In genomic region chr17:80539022-80539421, GRCh38 we compare ENCODE assay signal across 12 cellular contexts. TPM values are rescaled to one million over a fixed set of nuclear protein-coding genes. Genes with fewer than 3 reads are reported as not detected.
DNase-seq lines count a peak whose midpoint lies in the region; ATAC-seq, FAIRE-seq and TF ChIP-seq lines count a peak whose summit lies in the region.
"Had no signal": no experiment of that assay in that cellular context is flagged by ENCODE, and none has a peak within 500 bp of the region (broad histone marks: within the 10 kb centered on the region; RNA-seq: fewer than 3 reads in every experiment).

No MANE protein-coding gene starts in this region.

- H3K27me3 Mint-ChIP-seq in activated CD4-positive, alpha-beta T cell treated with anti-CD3 and anti-CD28 coated beads for 36 hours: peaks cover 9% of the 10 kb centered on the region
- H3K27me3 Mint-ChIP-seq in neural progenitor cell (ENCODE audit: insufficient read depth, low read depth): peaks cover 2% of the 10 kb centered on the region

- no peak for TF ChIP-seq CTCF in neural progenitor cell (IDR thresholded peaks at IDR 0.05)

- no peaks in the 10 kb centered on the region for H3K4me1 ChIP-seq in neural progenitor cell

- peak; percentile 23 for DNase-seq in activated CD4-positive, alpha-beta T cell treated with anti-CD3 and anti-CD28 coated beads for 36 hours
- DNase-seq in activated CD4-positive, alpha-beta T cell treated with anti-CD3 and anti-CD28 coated beads for 4 hours: no peak
- DNase-seq in Kasumi-1 (lab: John Stamatoyannopoulos, UW): peak; percentile 81 to 88
- DNase-seq in UCSD-AML1 (lab: John Stamatoyannopoulos, UW; ENCODE audit: unreplicated experiment): peak; percentile 36
- peak; percentile 45 for DNase-seq in neural progenitor cell (ENCODE audit: low spot score)
- no peak for DNase-seq in COR-L47 (lab: John Stamatoyannopoulos, UW)
- DNase-seq in GM19239 (ENCODE audit: insufficient read length, low spot score): no peak
- no peak for DNase-seq in Ammon's horn (ENCODE audit: low spot score)
- DNase-seq: NCI-H187 treated with DMSO at 0.1 percent for 48 hours; stimulated activated naive CD4-positive, alpha-beta T cell treated with Interleukin-2 at 50 U/mL for 16 hours had no signal

- ATAC-seq in activated CD4-positive, alpha-beta T cell treated with anti-CD3 and anti-CD28 coated beads for 36 hours: no peak

- H3K27me3 ChIP-seq in neural progenitor cell: peaks cover 27% of the 10 kb centered on the region

- no peak overlapping the region for H3K4me2 ChIP-seq in neural progenitor cell

- H3K27ac ChIP-seq in neural progenitor cell: no peak overlapping the region

- H4K20me1 ChIP-seq in neural progenitor cell (ENCODE audit: low read depth): no peaks in the 10 kb centered on the region

- H3K36me3 Mint-ChIP-seq in activated CD4-positive, alpha-beta T cell treated with anti-CD3 and anti-CD28 coated beads for 36 hours (ENCODE audit: low read depth): no peaks in the 10 kb centered on the region
- no peaks in the 10 kb centered on the region for H3K36me3 Mint-ChIP-seq in neural progenitor cell
- H3K36me3 Mint-ChIP-seq: CD14-positive monocyte had no signal

- POLR2A ChIA-PET in activated CD4-positive, alpha-beta T cell treated with anti-CD3 and anti-CD28 coated beads for 36 hours (lab: Charles Lee): no interaction called here

- H2AFZ ChIP-seq in neural progenitor cell (replicated peaks): peak overlapping the region; percentile 53

- H3K9ac ChIP-seq in neural progenitor cell: no peak overlapping the region

- CTCF ChIA-PET in activated CD4-positive, alpha-beta T cell treated with anti-CD3 and anti-CD28 coated beads for 36 hours (lab: Charles Lee): no interaction called here

- H3K9me3 Mint-ChIP-seq in activated CD4-positive, alpha-beta T cell treated with anti-CD3 and anti-CD28 coated beads for 36 hours (ENCODE audit: low read depth): no peaks in the 10 kb centered on the region
- H3K9me3 Mint-ChIP-seq in neural progenitor cell: peaks cover 2% of the 10 kb centered on the region
- H3K9me3 Mint-ChIP-seq: CD14-positive monocyte had no signal

- H3K79me2 ChIP-seq in neural progenitor cell (ENCODE audit: low read depth): no peaks in the 10 kb centered on the region

- H3K4me3 ChIP-seq in neural progenitor cell: no peak overlapping the region

- peaks cover 6% of the 10 kb centered on the region for H3K4me1 Mint-ChIP-seq in activated CD4-positive, alpha-beta T cell treated with anti-CD3 and anti-CD28 coated beads for 36 hours
- H3K4me1 Mint-ChIP-seq in neural progenitor cell: peaks cover 9% of the 10 kb centered on the region

- no peaks in the 10 kb centered on the region for H3K9me3 ChIP-seq in neural progenitor cell (ENCODE audit: low read depth)

- H3K27ac Mint-ChIP-seq in activated CD4-positive, alpha-beta T cell treated with anti-CD3 and anti-CD28 coated beads for 36 hours: no peak overlapping the region
- peak overlapping the region; percentile 50 for H3K27ac Mint-ChIP-seq in neural progenitor cell

- peaks cover 4% of the 10 kb centered on the region for H3F3A ChIP-seq in neural progenitor cell (ENCODE audit: low read depth)

- no peak overlapping the region for H3K4me3 Mint-ChIP-seq in activated CD4-positive, alpha-beta T cell treated with anti-CD3 and anti-CD28 coated beads for 36 hours
- H3K4me3 Mint-ChIP-seq in neural progenitor cell: no peak overlapping the region

- H3K36me3 ChIP-seq in neural progenitor cell: no peaks in the 10 kb centered on the region

- FAIRE-seq in GM19239 (lab: Jason Lieb, UNC): no peak
- FAIRE-seq: islet of Langerhans had no signal

- intact Hi-C loops in activated CD4-positive, alpha-beta T cell treated with anti-CD3 and anti-CD28 coated beads for 36 hours (cut with DNase I, micrococcal nuclease): no loop called here

RNA-seq across cellular contexts. Expression of gene RPTOR, which starts 5.6 kb away (rescaled TPM):
- total RNA-seq in activated CD4-positive, alpha-beta T cell treated with anti-CD3 and anti-CD28 coated beads for 36 hours: 10 to 100 TPM; 48.6 to 58.1 TPM
- total RNA-seq in neural progenitor cell (ENCODE audit: low replicate concordance): 7.4 and 19.9 TPM in 2 replicates

Comparison
In these comparisons a context has a peak if more than half of its experiments do, and no peak if none do; other contexts are left out.
1. DNase-seq: peak in activated CD4-positive, alpha-beta T cell treated with anti-CD3 and anti-CD28 coated beads for 36 hours (single experiment), Kasumi-1 (2 of 2), UCSD-AML1 (single experiment) and neural progenitor cell (single experiment); none in activated CD4-positive, alpha-beta T cell treated with anti-CD3 and anti-CD28 coated beads for 4 hours (0 of 2), COR-L47 (single experiment), GM19239 (single experiment) and Ammon's horn (single experiment).